In genomic region chr1:24992124-24992760, GRCh38 we compare ENCODE assay signal across 13 cellular contexts.
DNase-seq lines count a peak whose midpoint lies in the region; ATAC-seq, FAIRE-seq and TF ChIP-seq lines count a peak whose summit lies in the region.
"Had no signal": no experiment of that assay in that cellular context is flagged by ENCODE, and none has a peak within 500 bp of the region (broad histone marks: within the 10 kb centered on the region; RNA-seq: fewer than 3 reads in every experiment).

No MANE protein-coding gene starts in this region.

- no peak overlapping the region for H3K4me3 ChIP-seq in kidney (ENCODE audit: low read length in 2 of 2)
- H3K4me3 ChIP-seq in transverse colon = no peak overlapping the region
- H3K4me3 ChIP-seq: dorsolateral prefrontal cortex, ovary had no signal

- no peaks in the 10 kb centered on the region for H3K27me3 Mint-ChIP-seq in activated naive CD4-positive, alpha-beta T cell treated with anti-CD3 and anti-CD28 coated beads, Interleukin-2, amount 50 U/mL, for 24 hours
- H3K27me3 Mint-ChIP-seq in activated T-cell treated with anti-CD3 and anti-CD28 coated beads, Interleukin-2, amount 50 U/mL, for 72 hours (ENCODE audit: low read depth) = no peaks in the 10 kb centered on the region

- FAIRE-seq in kidney (lab: Jason Lieb, UNC) = no peak

- DNase-seq in activated naive CD4-positive, alpha-beta T cell treated with Interleukin-2 at 50 U/mL for 16 hours = no peak
- no peak for DNase-seq in activated T-cell treated with anti-CD3 and anti-CD28 coated beads, Interleukin-2, amount 50 U/mL, for 72 hours
- peak; percentile 58 for DNase-seq in kidney
- no peak for DNase-seq in transverse colon
- no peak for DNase-seq in stimulated activated CD4-positive, alpha-beta T cell treated with anti-CD3 and anti-CD28 coated beads, Interleukin-2, amount 100 ng/mL, for 48 hours
- no peak for DNase-seq in hypothalamus (lab: John Stamatoyannopoulos, UW)
- DNase-seq: kidney glomerular epithelial cell, NCI-H2081 treated with DMSO at 0.1 percent for 48 hours, ovary had no signal

- TF ChIP-seq POLR2A in transverse colon (IDR thresholded peaks at IDR 0.05) = no peak

- in situ Hi-C loops in transverse colon (cut with MboI; ENCODE audit: low pct_ligation_motif_present in 1 of 4, low pct_unique_long_range_greater_than_20kb in 1 of 4, low sequenced_read_pairs in 3 of 4) = no loop called here

- no peak overlapping the region for H3K9ac ChIP-seq in kidney (ENCODE audit: low read length in 2 of 2)

- H3K4me1 ChIP-seq in kidney (ENCODE audit: control insufficient read depth in 1 of 2, insufficient read depth in 1 of 2, low read depth in 1 of 2, low read length in 2 of 2) (no peaks in the 10 kb centered on the region), transverse colon (no peaks in the 10 kb centered on the region)

- no peaks in the 10 kb centered on the region for H3K36me3 ChIP-seq in kidney (ENCODE audit: control insufficient read depth in 1 of 2, insufficient read depth in 2 of 2, low read length in 2 of 2)
- no peaks in the 10 kb centered on the region for H3K36me3 ChIP-seq in transverse colon
- H3K36me3 ChIP-seq: ovary had no signal

- intact Hi-C loops in kidney (cut with DNase I) (no loop called here), transverse colon (cut with DNase I; ENCODE audit: low total_unique reads) (no loop called here)

- H3K27ac ChIP-seq in kidney (ENCODE audit: low read depth in 2 of 2, low read length in 2 of 2) (no peak overlapping the region), transverse colon (peak overlapping the region; percentile 35 to 60 (median 54))
- H3K27ac ChIP-seq: dorsolateral prefrontal cortex, ovary had no signal

- 75 to 86% methylated on average over 8 to 11 of the region's 11 CpGs for WGBS in transverse colon (ENCODE audit: low coverage in 1 of 2), 2 donors

- TF ChIP-seq EP300 in transverse colon (IDR thresholded peaks at IDR 0.05; ENCODE audit: low read depth) = no peak

- peaks cover 12% of the 10 kb centered on the region for H3K36me3 Mint-ChIP-seq in activated naive CD4-positive, alpha-beta T cell treated with anti-CD3 and anti-CD28 coated beads, Interleukin-2, amount 50 U/mL, for 24 hours
- peaks cover 7 to 12% of the 10 kb centered on the region in 2 donors for H3K36me3 Mint-ChIP-seq in activated T-cell treated with anti-CD3 and anti-CD28 coated beads, Interleukin-2, amount 50 U/mL, for 72 hours (ENCODE audit: insufficient read depth in 2 of 2)
- H3K36me3 Mint-ChIP-seq: brain had no signal

- peak overlapping the region; percentile 93 for H3K27ac Mint-ChIP-seq in activated naive CD4-positive, alpha-beta T cell treated with anti-CD3 and anti-CD28 coated beads, Interleukin-2, amount 50 U/mL, for 24 hours
- peak overlapping the region; percentile 97 for H3K27ac Mint-ChIP-seq in activated T-cell treated with anti-CD3 and anti-CD28 coated beads, Interleukin-2, amount 50 U/mL, for 72 hours

- H3K27me3 ChIP-seq in transverse colon = peaks cover 8% of the 10 kb centered on the region
- H3K27me3 ChIP-seq: ovary had no signal

- no peaks in the 10 kb centered on the region for H3K9me3 ChIP-seq in kidney (ENCODE audit: control insufficient read depth in 1 of 2, low read length in 2 of 2)
- no peaks in the 10 kb centered on the region for H3K9me3 ChIP-seq in transverse colon
- H3K9me3 ChIP-seq: ovary had no signal

- peaks cover 98% of the 10 kb centered on the region for H3K4me1 Mint-ChIP-seq in activated naive CD4-positive, alpha-beta T cell treated with anti-CD3 and anti-CD28 coated beads, Interleukin-2, amount 50 U/mL, for 24 hours
- H3K4me1 Mint-ChIP-seq in activated T-cell treated with anti-CD3 and anti-CD28 coated beads, Interleukin-2, amount 50 U/mL, for 72 hours (ENCODE audit: low read depth) = peaks cover 100% of the 10 kb centered on the region
- H3K4me1 Mint-ChIP-seq: brain had no signal

- peak overlapping the region; percentile 72 for H3K4me3 Mint-ChIP-seq in activated naive CD4-positive, alpha-beta T cell treated with anti-CD3 and anti-CD28 coated beads, Interleukin-2, amount 50 U/mL, for 24 hours
- H3K4me3 Mint-ChIP-seq in activated T-cell treated with anti-CD3 and anti-CD28 coated beads, Interleukin-2, amount 50 U/mL, for 72 hours = peak overlapping the region; percentile 75 to 87
- H3K4me3 Mint-ChIP-seq: brain had no signal

- peak in 1 of 2 donors; percentile 6 for ATAC-seq in activated T-cell treated with anti-CD3 and anti-CD28 coated beads, Interleukin-2, amount 50 U/mL, for 72 hours (replicated peaks in 1 of 2)
- no peak for ATAC-seq in GM19397 (IDR thresholded peaks at IDR 0.05; ENCODE audit: unreplicated experiment)

- peaks cover 11% of the 10 kb centered on the region for H3K9me3 Mint-ChIP-seq in activated naive CD4-positive, alpha-beta T cell treated with anti-CD3 and anti-CD28 coated beads, Interleukin-2, amount 50 U/mL, for 24 hours
- H3K9me3 Mint-ChIP-seq in activated T-cell treated with anti-CD3 and anti-CD28 coated beads, Interleukin-2, amount 50 U/mL, for 72 hours = peaks cover 6 to 7% of the 10 kb centered on the region in 2 donors

- TF ChIP-seq CTCF in kidney (IDR thresholded peaks at IDR 0.05; ENCODE audit: borderline replicate concordance, extremely low read depth, insufficient read depth) = no peak
- TF ChIP-seq CTCF in transverse colon (IDR thresholded peaks at IDR 0.05) = no peak

Comparison
In these comparisons a context has a peak if more than half of its experiments do, and no peak if none do; other contexts are left out.
1. H3K27ac ChIP-seq: peak in transverse colon (4 of 4); none in kidney (0 of 2).